In the genomic region with DNA sequence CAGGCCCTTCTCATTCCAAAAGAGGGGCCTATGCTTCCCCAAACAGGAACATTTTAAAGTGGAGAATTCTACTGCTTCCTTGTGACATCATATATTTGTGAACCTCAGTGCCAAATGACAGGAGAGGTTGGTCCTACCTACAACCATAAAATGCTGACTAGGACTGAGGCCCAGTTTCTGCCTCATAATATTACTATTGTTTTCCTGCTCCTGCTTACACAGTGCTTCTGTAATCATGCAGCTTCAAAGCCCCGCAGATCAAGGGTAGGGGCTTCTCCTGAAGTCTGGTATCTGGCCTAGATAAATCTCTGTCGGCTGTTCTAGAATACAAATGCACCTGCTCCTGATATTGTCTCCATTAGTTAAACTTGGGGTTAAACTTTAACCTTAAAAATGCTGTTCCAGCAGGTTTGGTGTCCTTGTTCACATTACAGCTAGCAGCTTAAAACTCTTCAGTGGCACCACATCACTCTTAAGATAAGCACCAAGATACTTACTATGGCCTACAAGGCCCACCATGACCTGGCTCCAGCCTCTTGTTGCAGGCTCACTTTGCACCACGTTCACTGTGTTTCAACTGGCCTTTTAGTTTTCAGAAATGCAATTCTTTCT, we compare ENCODE assay signal across 14 cellular contexts.
"Had no signal": no experiment of that assay in that cellular context is flagged by ENCODE, and none has a peak within 500 bp of the region (broad histone marks: within the 10 kb centered on the region; RNA-seq: fewer than 3 reads in every experiment).

No MANE protein-coding gene starts in this region.

- H3K4me3 Mint-ChIP-seq: activated CD4-positive, alpha-beta T cell treated with anti-CD3 and anti-CD28 coated beads for 36 hours; activated CD8-positive, alpha-beta T cell treated with anti-CD3 and anti-CD28 coated beads, Interleukin-2, amount 10 ng/mL, durations not matched to agents 7 days and 5 days; natural killer cell treated with Interleukin-12 subunit alpha and Interleukin-12 subunit beta and Interleukin-15 and Interleukin-18, amount 100 ng/mL, for 72 hours; stimulated activated naive CD8-positive, alpha-beta T cell treated with anti-CD3 and anti-CD28 coated beads, Interleukin-15, Interleukin-2, amounts not matched to agents 100 ng/mL and 50 ng/mL, for 24 hours had no signal

- H3K27me3 Mint-ChIP-seq: activated CD4-positive, alpha-beta T cell treated with anti-CD3 and anti-CD28 coated beads for 36 hours; natural killer cell treated with Interleukin-12 subunit alpha and Interleukin-12 subunit beta and Interleukin-15 and Interleukin-18, amount 100 ng/mL, for 72 hours; stimulated activated naive CD8-positive, alpha-beta T cell treated with anti-CD3 and anti-CD28 coated beads, Interleukin-15, Interleukin-2, amounts not matched to agents 100 ng/mL and 50 ng/mL, for 24 hours had no signal

- ATAC-seq: activated CD4-positive, alpha-beta T cell treated with anti-CD3 and anti-CD28 coated beads for 36 hours; activated CD8-positive, alpha-beta T cell treated with anti-CD3 and anti-CD28 coated beads, Interleukin-2, amount 10 ng/mL, durations not matched to agents 7 days and 5 days; natural killer cell treated with Interleukin-12 subunit alpha and Interleukin-12 subunit beta and Interleukin-15 and Interleukin-18, amount 100 ng/mL, for 72 hours had no signal

- FAIRE-seq: endothelial cell of umbilical vein had no signal

- H3K4me1 Mint-ChIP-seq: activated CD4-positive, alpha-beta T cell treated with anti-CD3 and anti-CD28 coated beads for 36 hours had no signal

- DNase-seq: activated CD4-positive, alpha-beta T cell treated with anti-CD3 and anti-CD28 coated beads for 36 hours; activated CD8-positive, alpha-beta memory T cell treated with anti-CD3 and anti-CD28 coated beads, Interleukin-2, amount 50 U/mL, for 48 hours; activated CD8-positive, alpha-beta T cell treated with anti-CD3 and anti-CD28 coated beads, Interleukin-2, amount 10 ng/mL, durations not matched to agents 7 days and 5 days; aorta; foreskin melanocyte; head of caudate nucleus; islet precursor cell; stimulated activated CD4-positive, alpha-beta T cell treated with anti-CD3 and anti-CD28 coated beads, Interleukin-4, amount 100 ng/mL, for 1 hour; stimulated activated CD8-positive, alpha-beta memory T cell treated with anti-CD3 and anti-CD28 coated beads, Interleukin-4, amount 100 ng/mL, for 48 hours; T-helper 9 cell had no signal

- H3K27ac Mint-ChIP-seq: activated CD4-positive, alpha-beta T cell treated with anti-CD3 and anti-CD28 coated beads for 36 hours; activated CD8-positive, alpha-beta T cell treated with anti-CD3 and anti-CD28 coated beads, Interleukin-2, amount 10 ng/mL, durations not matched to agents 7 days and 5 days; natural killer cell treated with Interleukin-12 subunit alpha and Interleukin-12 subunit beta and Interleukin-15 and Interleukin-18, amount 100 ng/mL, for 72 hours; stimulated activated naive CD8-positive, alpha-beta T cell treated with anti-CD3 and anti-CD28 coated beads, Interleukin-15, Interleukin-2, amounts not matched to agents 100 ng/mL and 50 ng/mL, for 24 hours had no signal

- H3K4me3 ChIP-seq: lung had no signal

- H3K36me3 Mint-ChIP-seq: natural killer cell treated with Interleukin-12 subunit alpha and Interleukin-12 subunit beta and Interleukin-15 and Interleukin-18, amount 100 ng/mL, for 72 hours had no signal
